In genomic region chr1:242214455-242214854, GRCh38 we compare ENCODE assay signal across 8 cellular contexts.
A peak's percentile ranks its signal among the peaks of the same experiment; 100 is the strongest.
DNase-seq lines count a peak whose midpoint lies in the region; ATAC-seq and TF ChIP-seq lines count a peak whose summit lies in the region.
"Not testable (repeated sequence)": the region's sequence is repeated elsewhere in the genome, so short reads cannot be mapped to it uniquely, and the experiment has no call there.

No MANE protein-coding gene starts in this region.

- H3K27me3 Mint-ChIP-seq in type B pancreatic cell, result not testable (repeated sequence)

- H3K27me3 ChIP-seq in Panc1 (ENCODE audit: control insufficient read depth, insufficient read depth, low read length), result not testable (repeated sequence)

- H3K27ac Mint-ChIP-seq in type B pancreatic cell, result not testable (repeated sequence)

- ATAC-seq in Panc1, result not testable (repeated sequence)

- not testable (repeated sequence) for H3K4me1 ChIP-seq in HEK293 (ENCODE audit: control insufficient read depth, insufficient read depth, low read length)
- peaks cover 21% of the 10 kb centered on the region; the same call in 1 of the 2 replicates for H3K4me1 ChIP-seq in Panc1 (ENCODE audit: control insufficient read depth, insufficient read depth, low read length)

- CTCF ChIA-PET in HEK293 (lab: Yijun Ruan, JAX); Panc1 (lab: Charles Lee): not testable (repeated sequence)

- H3K36me3 Mint-ChIP-seq in type B pancreatic cell, result not testable (repeated sequence)

- H3K4me3 ChIP-seq in HEK293 (ENCODE audit: low read depth, low read length); Panc1 (ENCODE audit: low read depth in 2 of 2, low read length in 2 of 2); epithelial cell of esophagus (ENCODE audit: low read length): not testable (repeated sequence)

- not testable (repeated sequence) for BruUV-seq in Panc1 (replicated peaks; lab: Mats Ljungman, UMichigan)

- in situ Hi-C loops in Panc1 (cut with HindIII; ENCODE audit: low pct_unique_long_range_greater_than_20kb, low sequenced_read_pairs), result not testable (repeated sequence)

- H3K9me3 Mint-ChIP-seq in type B pancreatic cell, result peaks cover 12% of the 10 kb centered on the region

- not testable (repeated sequence) for H3K36me3 ChIP-seq in HEK293 (ENCODE audit: control insufficient read depth in 2 of 2, insufficient read depth in 1 of 2, low read length in 2 of 2); Panc1 (ENCODE audit: control insufficient read depth, insufficient read depth, low read length)

- not testable (repeated sequence) for H3K9me3 ChIP-seq in HEK293 (ENCODE audit: control insufficient read depth, insufficient read depth, low read depth, low read length); Panc1 (ENCODE audit: control insufficient read depth, insufficient read depth, low read depth, low read length)

- peak overlapping the region; percentile 12 for H3K4me3 Mint-ChIP-seq in type B pancreatic cell

- H3K4me1 Mint-ChIP-seq in type B pancreatic cell (ENCODE audit: unreplicated experiment), result peaks cover 25% of the 10 kb centered on the region

- TF ChIP-seq CTCF in HEK293 (tag by site-specific recombination; IDR thresholded peaks at IDR 0.05); Panc1 (IDR thresholded peaks at IDR 0.05); epithelial cell of esophagus (IDR thresholded peaks at IDR 0.05; ENCODE audit: insufficient read depth, low read depth, low read length, missing control alignments); type B pancreatic cell (conservative IDR thresholded peaks at IDR 0.05): not testable (repeated sequence)

- intact Hi-C loops in Panc1 (cut with micrococcal nuclease; ENCODE audit: unreplicated experiment), result not testable (repeated sequence)

- DNase-seq in NCI-H2171 treated with DMSO at 0.1 percent for 48 hours (lab: John Stamatoyannopoulos, UW), result peak; percentile 82
- peak; percentile 89 for DNase-seq in NCI-H69 (lab: John Stamatoyannopoulos, UW)
- DNase-seq in NCI-H82 (lab: John Stamatoyannopoulos, UW), result peak; percentile 62
- DNase-seq in Panc1 (ENCODE audit: low read depth, low spot score); type B pancreatic cell (ENCODE audit: extremely low spot score, unreplicated experiment): not testable (repeated sequence)
- peak; percentile 26 for DNase-seq in amniotic epithelial cell (ENCODE audit: low read depth)
- peak; percentile 32 for DNase-seq in epithelial cell of esophagus (ENCODE audit: low read depth)

- POLR2A ChIA-PET in HEK293 (lab: Yijun Ruan, JAX); Panc1 (lab: Charles Lee): not testable (repeated sequence)

- not testable (repeated sequence) for H3K27ac ChIP-seq in HEK293 (ENCODE audit: extremely low read depth, low read depth, low read length)
- peak overlapping the region; percentile 39; the same call in 1 of the 2 replicates for H3K27ac ChIP-seq in Panc1 (ENCODE audit: low read length)

TF ChIP-seq in HEK293, 187 proteins besides CTCF, POLR2A, EP300 and RAD21:
- TF ChIP-seq SCRT2 (tag by site-specific recombination; IDR thresholded peaks at IDR 0.05), result peak; percentile 56; the same call in 1 of the 2 replicates
